Comparison of ENCODE assay signal across 26 cellular contexts in genomic region chr11:131242616-131243015, GRCh38.
"Had no signal": no experiment of that assay in that cellular context is flagged by ENCODE, and none has a peak within 500 bp of the region (broad histone marks: within the 10 kb centered on the region; RNA-seq: fewer than 3 reads in every experiment).

No MANE protein-coding gene starts in this region.

- H3K36me3 ChIP-seq: lower lobe of right lung, neural progenitor cell, neutrophil, spleen, suprapubic skin, thoracic aorta, tibial artery, upper lobe of right lung had no signal

- H3K4me1 ChIP-seq: lower lobe of right lung, parathyroid adenoma, spleen, suprapubic skin, tibial artery, upper lobe of right lung had no signal

- H3K4me2 ChIP-seq: neural progenitor cell had no signal

- H3K79me2 ChIP-seq: parathyroid adenoma had no signal

- ATAC-seq: left cardiac atrium; left lobe of liver; lower lobe of right lung; naive thymus-derived CD4-positive, alpha-beta T cell; natural killer cell treated with Interleukin-12 subunit alpha and Interleukin-12 subunit beta and Interleukin-15 and Interleukin-18, amount 100 ng/mL, for 72 hours; right cardiac atrium; sciatic nerve; stimulated activated effector memory CD8-positive, alpha-beta T cell treated with anti-CD3 and anti-CD28 coated beads, Interleukin-12 subunit alpha, Interleukin-12 subunit beta, amount 100 ng/mL, for 72 hours; upper lobe of right lung had no signal

- H3K9me3 ChIP-seq: lower lobe of right lung, neutrophil, spleen, suprapubic skin, thoracic aorta, tibial artery, upper lobe of right lung had no signal

- H3K9ac ChIP-seq: neural progenitor cell, parathyroid adenoma had no signal

- H3K27ac ChIP-seq: lower lobe of right lung, neural progenitor cell, neutrophil, parathyroid adenoma, spleen, suprapubic skin, thoracic aorta, tibial artery, upper lobe of right lung had no signal

- DNase-seq: head of caudate nucleus; hippocampal formation; kidney glomerular epithelial cell; left cardiac atrium; lower lobe of right lung; mammary epithelial cell; mesenchymal stem cell; naive thymus-derived CD4-positive, alpha-beta T cell; occipital lobe; right cardiac atrium; small intestine; spleen; stimulated activated CD4-positive, alpha-beta T cell treated with anti-CD3 and anti-CD28 coated beads, Interleukin-4, amount 100 ng/mL, for 24 hours; stimulated activated naive CD4-positive, alpha-beta T cell; tibial artery; trophoblast cell; upper lobe of right lung had no signal

- H3K4me3 ChIP-seq: lower lobe of right lung, neural progenitor cell, spleen, suprapubic skin, thoracic aorta, tibial artery, upper lobe of right lung had no signal

- H2AFZ ChIP-seq: neural progenitor cell, parathyroid adenoma had no signal
